1 cellular context compared by ENCODE assay signal in genomic region chr2:26764078-26764887, GRCh38.
TF ChIP-seq lines count a peak whose summit lies in the region.

SLC35F6 (plus strand) TSS chr2:26764284; CDS start chr2:26764350, 66 bp downstream.

TF ChIP-seq in HepG2, 621 proteins besides CTCF, POLR2A, EP300 and RAD21 (continued from another document and continues in another):
- TF ChIP-seq AFF4 (CRISPR knock-in tag; IDR thresholded peaks at IDR 0.05), result no peak
- no peak for TF ChIP-seq IKZF1 (IDR thresholded peaks at IDR 0.05)
- no peak for TF ChIP-seq NFYC (CRISPR knock-in tag; IDR thresholded peaks at IDR 0.05)
- peak; percentile 54 for TF ChIP-seq HNF1B (CRISPR knock-in tag; IDR thresholded peaks at IDR 0.05)
- no peak for TF ChIP-seq FOXP1 (IDR thresholded peaks at IDR 0.05)
- no peak for TF ChIP-seq FOXP1 (CRISPR knock-in tag; IDR thresholded peaks at IDR 0.05)
- TF ChIP-seq AGO1 (IDR thresholded peaks at IDR 0.05; ENCODE audit: low read depth, low read length, poor library complexity, severe bottlenecking), result no peak
- TF ChIP-seq ZNF879 (CRISPR knock-in tag; IDR thresholded peaks at IDR 0.05), result no peak; the same call in 1 of the 2 replicates
- TF ChIP-seq ZNF207 (IDR thresholded peaks at IDR 0.05; ENCODE audit: borderline replicate concordance), result no peak
- peak; percentile 69 for TF ChIP-seq TAF1 (CRISPR knock-in tag; IDR thresholded peaks at IDR 0.05)
- peak; percentile 77; the same call in 1 of the 2 replicates for TF ChIP-seq TARDBP (CRISPR knock-in tag; IDR thresholded peaks at IDR 0.05)
- no peak; the same call in 1 of the 2 replicates for TF ChIP-seq ZNF235 (CRISPR knock-in tag; IDR thresholded peaks at IDR 0.05; ENCODE audit: borderline replicate concordance)
- no peak for TF ChIP-seq ZNF282 (IDR thresholded peaks at IDR 0.05; ENCODE audit: partially characterized antibody)
- no peak for TF ChIP-seq ZNF326 (CRISPR knock-in tag; IDR thresholded peaks at IDR 0.05; ENCODE audit: borderline replicate concordance)
- peak; percentile 75; the same call in 1 of the 2 replicates for TF ChIP-seq ZBTB43 (CRISPR knock-in tag; conservative IDR thresholded peaks at IDR 0.05)
- TF ChIP-seq KLF6 (CRISPR knock-in tag; IDR thresholded peaks at IDR 0.05), result peak; percentile 79
- TF ChIP-seq U2AF2 (IDR thresholded peaks at IDR 0.05; ENCODE audit: low read depth, low read length), result 0 out of 2 replicates have a peak, but pooled peaks have one; percentile 17
- peak; percentile 59; the same call in 1 of the 2 replicates for TF ChIP-seq TFAP4 (IDR thresholded peaks at IDR 0.05; ENCODE audit: borderline replicate concordance, low read depth)
- peak; percentile 73; the same call in 1 of the 2 replicates for TF ChIP-seq NCOA1 (CRISPR knock-in tag; IDR thresholded peaks at IDR 0.05)
- no peak for TF ChIP-seq HOMEZ (CRISPR knock-in tag; IDR thresholded peaks at IDR 0.05; ENCODE audit: low read depth)
- TF ChIP-seq ZNF333 (CRISPR knock-in tag; IDR thresholded peaks at IDR 0.05; ENCODE audit: borderline replicate concordance), result peak; percentile 64; the same call in 1 of the 2 replicates
- 0 out of 2 replicates have a peak, but pooled peaks have one; percentile 12 for TF ChIP-seq ZNF746 (CRISPR knock-in tag; IDR thresholded peaks at IDR 0.05)
- TF ChIP-seq ZNF275 (CRISPR knock-in tag; IDR thresholded peaks at IDR 0.05; ENCODE audit: borderline replicate concordance), result peak; percentile 60; the same call in 1 of the 2 replicates
- TF ChIP-seq ZNF570 (CRISPR knock-in tag; IDR thresholded peaks at IDR 0.05; ENCODE audit: borderline replicate concordance), result no peak
- TF ChIP-seq ZBTB2 (CRISPR knock-in tag; IDR thresholded peaks at IDR 0.05; ENCODE audit: low read depth), result no peak
- TF ChIP-seq ZNF530 (CRISPR knock-in tag; IDR thresholded peaks at IDR 0.05; ENCODE audit: low read depth), result no peak
- TF ChIP-seq KAT2B (IDR thresholded peaks at IDR 0.05; ENCODE audit: borderline replicate concordance, low read depth, low read length), result no peak
- 0 out of 2 replicates have a peak, but pooled peaks have one; percentile 62 for TF ChIP-seq ZNF33A (CRISPR knock-in tag; IDR thresholded peaks at IDR 0.05; ENCODE audit: borderline replicate concordance)
- TF ChIP-seq PRDM4 (CRISPR knock-in tag; IDR thresholded peaks at IDR 0.05; ENCODE audit: borderline replicate concordance), result no peak
- no peak; the same call in 1 of the 2 replicates for TF ChIP-seq TMF1 (CRISPR knock-in tag; IDR thresholded peaks at IDR 0.05; ENCODE audit: low read depth)
- TF ChIP-seq MED1 (CRISPR knock-in tag; IDR thresholded peaks at IDR 0.05), result peak; percentile 61; the same call in 1 of the 2 replicates
- no peak for TF ChIP-seq PRPF4 (IDR thresholded peaks at IDR 0.05; ENCODE audit: low read depth, low read length, poor library complexity, severe bottlenecking)
- peak; percentile 98 for TF ChIP-seq GLI4 (CRISPR knock-in tag; IDR thresholded peaks at IDR 0.05; ENCODE audit: borderline replicate concordance)
- 0 out of 2 replicates have a peak, but pooled peaks have one; percentile 40 for TF ChIP-seq ZSCAN20 (CRISPR knock-in tag; IDR thresholded peaks at IDR 0.05; ENCODE audit: borderline replicate concordance)
- no peak for TF ChIP-seq ZNF597 (CRISPR knock-in tag; IDR thresholded peaks at IDR 0.05)
- TF ChIP-seq TCF7 (IDR thresholded peaks at IDR 0.05; ENCODE audit: low read depth), result no peak
- TF ChIP-seq ZNF431 (CRISPR knock-in tag; IDR thresholded peaks at IDR 0.05; ENCODE audit: borderline replicate concordance, low read depth), result no peak
- TF ChIP-seq CCAR2 (optimal IDR thresholded peaks at IDR 0.05; ENCODE audit: low read depth, low read length), result no peak
- no peak; the same call in 1 of the 2 replicates for TF ChIP-seq TRAFD1 (CRISPR knock-in tag; IDR thresholded peaks at IDR 0.05; ENCODE audit: borderline replicate concordance)
- TF ChIP-seq ZFP41 (CRISPR knock-in tag; IDR thresholded peaks at IDR 0.05; ENCODE audit: borderline replicate concordance), result peak; percentile 77; the same call in 1 of the 2 replicates
- 0 out of 2 replicates have a peak, but pooled peaks have one; percentile 33 for TF ChIP-seq JUNB (CRISPR knock-in tag; IDR thresholded peaks at IDR 0.05; ENCODE audit: borderline replicate concordance)
- no peak for TF ChIP-seq TP53 (CRISPR knock-in tag; conservative IDR thresholded peaks at IDR 0.05)
- peak; percentile 90 for TF ChIP-seq PHF20 (CRISPR knock-in tag; IDR thresholded peaks at IDR 0.05)
- peak; percentile 78 for TF ChIP-seq MEIS2 (CRISPR knock-in tag; IDR thresholded peaks at IDR 0.05)
